ENCODE assay signal across 10 cellular contexts in the genomic region with DNA sequence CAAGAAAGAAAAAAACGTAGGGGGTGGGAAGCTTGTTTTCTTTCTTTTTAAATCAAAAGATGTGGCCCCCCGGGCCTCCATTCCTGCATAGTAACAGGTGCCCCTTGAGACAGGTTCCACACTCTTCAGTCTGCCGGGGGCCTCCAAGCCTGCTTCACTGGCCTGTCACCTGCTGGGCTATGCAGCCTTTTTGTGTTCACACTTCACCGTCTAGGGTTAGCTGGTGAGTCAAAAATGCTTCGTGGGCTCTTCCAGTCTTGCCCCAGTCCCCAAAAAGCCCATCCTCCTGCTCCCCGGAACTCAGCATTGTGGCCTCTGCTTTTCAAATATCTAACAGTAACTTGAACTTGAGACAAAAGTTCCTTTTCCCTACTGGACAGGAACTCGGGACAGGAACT.
A peak's percentile ranks its signal among the peaks of the same experiment; 100 is the strongest.
DNase-seq lines count a peak whose midpoint lies in the region; ATAC-seq and TF ChIP-seq lines count a peak whose summit lies in the region.
"Had no signal": no experiment of that assay in that cellular context is flagged by ENCODE, and none has a peak within 500 bp of the region (broad histone marks: within the 10 kb centered on the region; RNA-seq: fewer than 3 reads in every experiment).

No MANE protein-coding gene starts in this region.

- H3K9me3 ChIP-seq in esophagus squamous epithelium (no peaks in the 10 kb centered on the region), sigmoid colon (no peaks in the 10 kb centered on the region)

- H3K4me3 ChIP-seq in esophagus squamous epithelium (no peak overlapping the region), sigmoid colon (no peak overlapping the region)

- CTCF ChIA-PET in activated CD8-positive, alpha-beta T cell treated with anti-CD3 and anti-CD28 coated beads, Interleukin-2, amount 10 ng/mL, durations not matched to agents 7 days and 5 days (lab: Charles Lee) = interaction anchor here (1.0 to 12.9 kb wide), 12 partner anchors 12 to 223 kb away, joined by 3 to 161 read pairs (median 10); a partner anchor contains a TSS

- H3K9me3 Mint-ChIP-seq in activated CD8-positive, alpha-beta T cell treated with anti-CD3 and anti-CD28 coated beads, Interleukin-2, amount 10 ng/mL, durations not matched to agents 7 days and 5 days (ENCODE audit: insufficient read depth) = no peaks in the 10 kb centered on the region

- TF ChIP-seq CTCF in esophagus squamous epithelium (IDR thresholded peaks at IDR 0.05) = no peak
- no peak for TF ChIP-seq CTCF in sigmoid colon (IDR thresholded peaks at IDR 0.05)

- H3K27ac Mint-ChIP-seq in activated CD8-positive, alpha-beta T cell treated with anti-CD3 and anti-CD28 coated beads, Interleukin-2, amount 10 ng/mL, durations not matched to agents 7 days and 5 days = peak overlapping the region; percentile 95

- WGBS in esophagus squamous epithelium, 2 donors = 53 to 70% methylated on average over 7 of the region's 7 CpGs
- 51 to 68% methylated on average over 7 of the region's 7 CpGs for WGBS in sigmoid colon, 2 donors

- peak; percentile 41 for DNase-seq in activated CD8-positive, alpha-beta T cell treated with anti-CD3 and anti-CD28 coated beads, Interleukin-2, amount 10 ng/mL, durations not matched to agents 7 days and 5 days
- no peak for DNase-seq in esophagus squamous epithelium (lab: John Stamatoyannopoulos, UW)
- DNase-seq in sigmoid colon = no peak
- no peak for DNase-seq in 8988T
- DNase-seq in NOMO-1 treated with dmso at 0.1 percent for 144 hours (lab: John Stamatoyannopoulos, UW; ENCODE audit: unreplicated experiment) = no peak
- DNase-seq in NCI-H345 treated with DMSO at 0.1 percent for 48 hours (lab: John Stamatoyannopoulos, UW; ENCODE audit: unreplicated experiment) = no peak
- DNase-seq: NCI-H1048 had no signal

- H3K27me3 ChIP-seq in esophagus squamous epithelium = no peaks in the 10 kb centered on the region
- H3K27me3 ChIP-seq in sigmoid colon = no peaks in the 10 kb centered on the region

- peaks cover 84% of the 10 kb centered on the region for H3K4me1 Mint-ChIP-seq in activated CD8-positive, alpha-beta T cell treated with anti-CD3 and anti-CD28 coated beads, Interleukin-2, amount 10 ng/mL, durations not matched to agents 7 days and 5 days (ENCODE audit: low read depth)

- H3K4me1 ChIP-seq in esophagus squamous epithelium (peaks cover 28 to 57% (median 38%) of the 10 kb centered on the region in 3 donors), sigmoid colon (peaks cover 0 to 39% (median 29%) of the 10 kb centered on the region in 4 donors)

- no peak for TF ChIP-seq EP300 in sigmoid colon (IDR thresholded peaks at IDR 0.05)

- TF ChIP-seq POLR2A in esophagus squamous epithelium (IDR thresholded peaks at IDR 0.05) (no peak), sigmoid colon (IDR thresholded peaks at IDR 0.05) (no peak)

- ATAC-seq in GM18907 (IDR thresholded peaks at IDR 0.05; ENCODE audit: unreplicated experiment) = peak; percentile 7
- peak; percentile 7 for ATAC-seq in activated CD8-positive, alpha-beta T cell treated with anti-CD3 and anti-CD28 coated beads, Interleukin-2, amount 10 ng/mL, durations not matched to agents 7 days and 5 days
- ATAC-seq in GM19351 (IDR thresholded peaks at IDR 0.05; ENCODE audit: unreplicated experiment) = no peak
- ATAC-seq: HCT116 had no signal

- H3K27ac ChIP-seq in esophagus squamous epithelium (peak overlapping the region; percentile 65 to 91 (median 86)), sigmoid colon (peak overlapping the region; percentile 74 to 84 (median 80))

- intact Hi-C loops in esophagus squamous epithelium (cut with DNase I) (no loop called here), sigmoid colon (cut with DNase I) (loop anchor here (2.0 kb wide), 1 partner anchor 209 kb away; no protein-coding TSS in a partner anchor)

- no peaks in the 10 kb centered on the region for H3K27me3 Mint-ChIP-seq in activated CD8-positive, alpha-beta T cell treated with anti-CD3 and anti-CD28 coated beads, Interleukin-2, amount 10 ng/mL, durations not matched to agents 7 days and 5 days (ENCODE audit: low read depth)

- H3K4me3 Mint-ChIP-seq in activated CD8-positive, alpha-beta T cell treated with anti-CD3 and anti-CD28 coated beads, Interleukin-2, amount 10 ng/mL, durations not matched to agents 7 days and 5 days = peak overlapping the region; percentile 61

- POLR2A ChIA-PET in activated CD8-positive, alpha-beta T cell treated with anti-CD3 and anti-CD28 coated beads, Interleukin-2, amount 10 ng/mL, durations not matched to agents 7 days and 5 days (lab: Charles Lee) = interaction anchor here (1.0 to 4.0 kb wide), 7 partner anchors 38 to 753 kb away, joined by 3 to 33 read pairs (median 10); a partner anchor contains a TSS

- H3K36me3 Mint-ChIP-seq in activated CD8-positive, alpha-beta T cell treated with anti-CD3 and anti-CD28 coated beads, Interleukin-2, amount 10 ng/mL, durations not matched to agents 7 days and 5 days (ENCODE audit: low read depth) = peaks cover 75% of the 10 kb centered on the region

- H3K36me3 ChIP-seq in esophagus squamous epithelium (peaks cover 8 to 87% (median 41%) of the 10 kb centered on the region in 3 donors), sigmoid colon (peaks cover 7 to 68% (median 26%) of the 10 kb centered on the region in 4 donors)
